Comparison of ENCODE assay signal across 12 cellular contexts in genomic region chr12:114355389-114356088, GRCh38. TPM values are rescaled to one million over a fixed set of nuclear protein-coding genes. Genes with fewer than 3 reads are reported as not detected.
DNase-seq lines count a peak whose midpoint lies in the region; ATAC-seq and TF ChIP-seq lines count a peak whose summit lies in the region.
"Had no signal": no experiment of that assay in that cellular context is flagged by ENCODE, and none has a peak within 500 bp of the region (broad histone marks: within the 10 kb centered on the region; RNA-seq: fewer than 3 reads in every experiment).

No MANE protein-coding gene starts in this region.

- H2AFZ ChIP-seq in neuronal stem cell (ENCODE audit: low read length): no peak overlapping the region

- H3K27ac ChIP-seq in neuronal stem cell (replicated peaks; ENCODE audit: low read length): no peak overlapping the region

- no peaks in the 10 kb centered on the region for H3K27me3 ChIP-seq in neuronal stem cell (ENCODE audit: control insufficient read depth in 3 of 3, insufficient read depth in 3 of 3, low read depth in 1 of 3, low read length in 3 of 3)

- WGBS in neuronal stem cell (ENCODE audit: extremely low coverage in 2 of 2, insufficient read length in 2 of 2, insufficient replicate concordance in 1 of 2), 2 donors: no CpG with 5 or more reads among the region's 16 CpGs

- no peaks in the 10 kb centered on the region for H3K27me3 Mint-ChIP-seq in endothelial cell (ENCODE audit: unreplicated experiment)
- peaks cover 12% of the 10 kb centered on the region for H3K27me3 Mint-ChIP-seq in activated naive CD4-positive, alpha-beta T cell treated with anti-CD3 and anti-CD28 coated beads for 36 hours (ENCODE audit: low read depth)
- H3K27me3 Mint-ChIP-seq: activated B cell treated with CpG ODN at 0.5 μM for 24 hours had no signal

- H2BK12ac ChIP-seq in neuronal stem cell (ENCODE audit: low read length): no peak overlapping the region

- H3K4me2 ChIP-seq in neuronal stem cell (ENCODE audit: insufficient read depth, low read length, poor library complexity, severe bottlenecking): no peak overlapping the region

- H4K8ac ChIP-seq in neuronal stem cell (ENCODE audit: low read depth, low read length): peak overlapping the region; percentile 26

- no peak overlapping the region for H3K14ac ChIP-seq in neuronal stem cell (ENCODE audit: low read length)

- H3K36me3 ChIP-seq in neuronal stem cell (replicated peaks in 1 of 2; ENCODE audit: control insufficient read depth in 2 of 2, insufficient read depth in 2 of 2, low read length in 2 of 2): no peaks in the 10 kb centered on the region

- intact Hi-C loops in activated naive CD4-positive, alpha-beta T cell treated with anti-CD3 and anti-CD28 coated beads for 36 hours (cut with micrococcal nuclease): no loop called here

- peaks cover 18% of the 10 kb centered on the region for H3K4me1 Mint-ChIP-seq in endothelial cell (ENCODE audit: unreplicated experiment)
- H3K4me1 Mint-ChIP-seq in activated naive CD4-positive, alpha-beta T cell treated with anti-CD3 and anti-CD28 coated beads for 36 hours (ENCODE audit: low read depth): no peaks in the 10 kb centered on the region
- H3K4me1 Mint-ChIP-seq: activated B cell treated with CpG ODN at 0.5 μM for 24 hours had no signal

- TF ChIP-seq CTCF in GM12865 (IDR thresholded peaks at IDR 0.05; ENCODE audit: insufficient read depth, low read depth, low read length, missing control alignments) (peak; percentile 23), endothelial cell (IDR thresholded peaks at IDR 0.05; ENCODE audit: unreplicated experiment) (peak; percentile 49)

- no peaks in the 10 kb centered on the region for H3K9me3 Mint-ChIP-seq in endothelial cell (ENCODE audit: unreplicated experiment)
- peaks cover 4% of the 10 kb centered on the region for H3K9me3 Mint-ChIP-seq in activated naive CD4-positive, alpha-beta T cell treated with anti-CD3 and anti-CD28 coated beads for 36 hours
- H3K9me3 Mint-ChIP-seq: activated B cell treated with CpG ODN at 0.5 μM for 24 hours had no signal

- no peak overlapping the region for H3K4me3 ChIP-seq in GM12865 (ENCODE audit: low read depth, low read length)
- no peak overlapping the region for H3K4me3 ChIP-seq in Jurkat, Clone E6-1 (ENCODE audit: low read length)
- H3K4me3 ChIP-seq in neuronal stem cell (ENCODE audit: low read length in 2 of 2): no peak overlapping the region

- ATAC-seq in HG02588 (IDR thresholded peaks at IDR 0.05; ENCODE audit: unreplicated experiment): no peak

- no peak overlapping the region for H3K9ac ChIP-seq in neuronal stem cell (ENCODE audit: low read depth, low read length, poor library complexity)

- peak overlapping the region; percentile 73 for H2AK5ac ChIP-seq in neuronal stem cell (ENCODE audit: low read depth, low read length)

- DNase-seq in GM12865 (ENCODE audit: low read depth) (peak; percentile 21), endothelial cell (ENCODE audit: low spot score) (peak; percentile 42), neuronal stem cell (ENCODE audit: low spot score) (no peak), AG20443 (ENCODE audit: low spot score) (no peak)
- DNase-seq in Jurkat, Clone E6-1 (ENCODE audit: low read depth, low spot score): peak; percentile 49
- no peak for DNase-seq in activated naive CD4-positive, alpha-beta T cell treated with anti-CD3 and anti-CD28 coated beads for 36 hours
- DNase-seq: activated B cell treated with CpG ODN at 0.5 μM for 24 hours, mesenchymal stem cell, NCI-H1417 had no signal

- H3K23ac ChIP-seq in neuronal stem cell (ENCODE audit: low read depth, low read length, poor library complexity): peak overlapping the region; percentile 27

- H2BK120ac ChIP-seq in neuronal stem cell (ENCODE audit: low read depth, low read length): no peak overlapping the region

- peak overlapping the region; percentile 84 for H3K18ac ChIP-seq in neuronal stem cell (ENCODE audit: low read length)

- no peaks in the 10 kb centered on the region for H3K36me3 Mint-ChIP-seq in endothelial cell (ENCODE audit: low read depth, unreplicated experiment)
- H3K36me3 Mint-ChIP-seq in activated naive CD4-positive, alpha-beta T cell treated with anti-CD3 and anti-CD28 coated beads for 36 hours (ENCODE audit: low read depth): no peaks in the 10 kb centered on the region

- no peak overlapping the region for H4K91ac ChIP-seq in neuronal stem cell (ENCODE audit: low read depth, low read length, poor library complexity)

- H2BK15ac ChIP-seq in neuronal stem cell (ENCODE audit: low read length): no peak overlapping the region

- H3K27ac Mint-ChIP-seq in endothelial cell (ENCODE audit: unreplicated experiment): no peak overlapping the region
- H3K27ac Mint-ChIP-seq in activated naive CD4-positive, alpha-beta T cell treated with anti-CD3 and anti-CD28 coated beads for 36 hours: no peak overlapping the region
- H3K27ac Mint-ChIP-seq: activated B cell treated with CpG ODN at 0.5 μM for 24 hours had no signal

- H3K9me3 ChIP-seq in neuronal stem cell (replicated peaks in 1 of 2; ENCODE audit: control insufficient read depth in 2 of 2, insufficient read depth in 1 of 2, low read depth in 1 of 2, low read length in 2 of 2): no peaks in the 10 kb centered on the region

- no peaks in the 10 kb centered on the region for H3K4me1 ChIP-seq in neuronal stem cell (ENCODE audit: control insufficient read depth in 2 of 2, insufficient read depth in 1 of 2, low read depth in 1 of 2, low read length in 2 of 2)

- H3K4ac ChIP-seq in neuronal stem cell (ENCODE audit: low read length): peak overlapping the region; percentile 60

- CTCF ChIA-PET in activated naive CD4-positive, alpha-beta T cell treated with anti-CD3 and anti-CD28 coated beads for 36 hours (lab: Charles Lee): interaction anchor here (0.5 kb wide), 1 partner anchor 22 kb away, joined by 3 read pairs; no protein-coding TSS in a partner anchor

- no peaks in the 10 kb centered on the region for H3K79me1 ChIP-seq in neuronal stem cell (ENCODE audit: low read depth, low read length)

- H2BK5ac ChIP-seq in neuronal stem cell (ENCODE audit: low read length): no peak overlapping the region

- H3K4me3 Mint-ChIP-seq in endothelial cell (ENCODE audit: unreplicated experiment): no peak overlapping the region
- H3K4me3 Mint-ChIP-seq in activated naive CD4-positive, alpha-beta T cell treated with anti-CD3 and anti-CD28 coated beads for 36 hours: no peak overlapping the region
- H3K4me3 Mint-ChIP-seq: activated B cell treated with CpG ODN at 0.5 μM for 24 hours had no signal

RNA-seq across cellular contexts. Expression of gene TBX5, which starts 50.4 kb away (rescaled TPM):
- polyA plus RNA-seq in Jurkat, Clone E6-1 (2012; ENCODE audit: insufficient read depth, insufficient read length): not detected
- total RNA-seq in endothelial cell (ENCODE audit: unreplicated experiment): 0.38 TPM
- not detected for polyA plus RNA-seq in neuronal stem cell (2013, experiment 1 of 2)
- polyA plus RNA-seq in neuronal stem cell (2013, experiment 2 of 2): not detected
- not detected for total RNA-seq in activated naive CD4-positive, alpha-beta T cell treated with anti-CD3 and anti-CD28 coated beads for 36 hours
- total RNA-seq: activated B cell treated with CpG ODN at 0.5 μM for 24 hours, frontal cortex, renal cortical epithelial cell had no signal

Comparison
In these comparisons a context has a peak if more than half of its experiments do, and no peak if none do; other contexts are left out.
1. DNase-seq: peak in GM12865 (single experiment), Jurkat, Clone E6-1 (single experiment) and endothelial cell (single experiment); none in neuronal stem cell (single experiment), AG20443 (single experiment) and activated naive CD4-positive, alpha-beta T cell treated with anti-CD3 and anti-CD28 coated beads for 36 hours (single experiment).